In the genomic region with DNA sequence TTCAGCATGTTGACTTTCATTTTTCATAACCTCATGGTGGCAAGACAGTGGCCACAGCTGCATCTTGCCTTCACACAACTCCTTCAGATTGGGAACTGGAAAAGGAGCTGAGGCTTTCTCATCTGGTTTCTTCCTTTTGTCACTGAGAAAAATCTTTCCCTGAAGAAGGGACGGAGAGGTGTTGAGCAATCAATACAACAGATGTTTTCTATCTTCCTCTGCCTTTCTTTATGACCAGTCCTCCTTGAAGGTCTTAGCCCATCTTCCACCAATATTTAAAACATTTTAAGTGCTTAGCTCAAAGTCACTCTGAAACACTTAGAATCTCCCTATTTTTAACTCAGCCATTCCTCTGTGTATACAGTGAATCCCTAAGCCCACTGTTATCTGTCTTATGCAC, we compare ENCODE assay signal across 1 cellular context.
TF ChIP-seq lines count a peak whose summit lies in the region.

No MANE protein-coding gene starts in this region.

TF ChIP-seq in IMR-90, 13 proteins besides CTCF, POLR2A, EP300 and RAD21:
- TF ChIP-seq RFX5 (IDR thresholded peaks at IDR 0.05; ENCODE audit: low read depth, low read length), result no peak
- TF ChIP-seq MXI1 (IDR thresholded peaks at IDR 0.05; ENCODE audit: borderline replicate concordance, low read depth, low read length), result no peak
- TF ChIP-seq, protein P1, sequence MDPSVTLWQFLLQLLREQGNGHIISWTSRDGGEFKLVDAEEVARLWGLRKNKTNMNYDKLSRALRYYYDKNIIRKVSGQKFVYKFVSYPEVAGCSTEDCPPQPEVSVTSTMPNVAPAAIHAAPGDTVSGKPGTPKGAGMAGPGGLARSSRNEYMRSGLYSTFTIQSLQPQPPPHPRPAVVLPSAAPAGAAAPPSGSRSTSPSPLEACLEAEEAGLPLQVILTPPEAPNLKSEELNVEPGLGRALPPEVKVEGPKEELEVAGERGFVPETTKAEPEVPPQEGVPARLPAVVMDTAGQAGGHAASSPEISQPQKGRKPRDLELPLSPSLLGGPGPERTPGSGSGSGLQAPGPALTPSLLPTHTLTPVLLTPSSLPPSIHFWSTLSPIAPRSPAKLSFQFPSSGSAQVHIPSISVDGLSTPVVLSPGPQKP (IDR thresholded peaks at IDR 0.05; ENCODE audit: borderline replicate concordance, low read depth, low read length), result no peak
- TF ChIP-seq NFE2L2 (IDR thresholded peaks at IDR 0.05; ENCODE audit: low read depth, low read length), result no peak
